Comparison of ENCODE assay signal across 13 cellular contexts in genomic region chr4:145920205-145920604, GRCh38. TPM values are rescaled to one million over a fixed set of nuclear protein-coding genes. Genes with fewer than 3 reads are reported as not detected.
DNase-seq lines count a peak whose midpoint lies in the region; ATAC-seq and TF ChIP-seq lines count a peak whose summit lies in the region.
"Had no signal": no experiment of that assay in that cellular context is flagged by ENCODE, and none has a peak within 500 bp of the region (broad histone marks: within the 10 kb centered on the region; RNA-seq: fewer than 3 reads in every experiment).

No MANE protein-coding gene starts in this region.

- intact Hi-C loops in psoas muscle (cut with DNase I) (no loop called here), natural killer cell (cut with micrococcal nuclease) (no loop called here)

- no peak overlapping the region for H3K4me3 Mint-ChIP-seq in natural killer cell
- H3K4me3 Mint-ChIP-seq: stimulated activated naive CD8-positive, alpha-beta T cell treated with anti-CD3 and anti-CD28 coated beads, Interleukin-15, amount 100 ng/mL, for 72 hours had no signal

- TF ChIP-seq CTCF in BJ (IDR thresholded peaks at IDR 0.05; ENCODE audit: insufficient read depth, low read depth, low read length) (no peak), fibroblast of pulmonary artery (IDR thresholded peaks at IDR 0.05; ENCODE audit: low read length, missing control alignments) (no peak), psoas muscle (IDR thresholded peaks at IDR 0.05) (no peak), natural killer cell (IDR thresholded peaks at IDR 0.05) (no peak)

- no peaks in the 10 kb centered on the region for H3K36me3 Mint-ChIP-seq in natural killer cell

- POLR2A ChIA-PET in BJ (lab: Charles Lee) = no interaction called here

- no peaks in the 10 kb centered on the region for H3K27me3 Mint-ChIP-seq in natural killer cell (ENCODE audit: low read depth in 2 of 2)
- H3K27me3 Mint-ChIP-seq: stimulated activated naive CD8-positive, alpha-beta T cell treated with anti-CD3 and anti-CD28 coated beads, Interleukin-15, amount 100 ng/mL, for 72 hours had no signal

- no peaks in the 10 kb centered on the region for H3K27me3 ChIP-seq in BJ (ENCODE audit: control insufficient read depth, insufficient read depth, low read length)
- no peaks in the 10 kb centered on the region for H3K27me3 ChIP-seq in psoas muscle (ENCODE audit: insufficient read depth in 3 of 3, low read length in 2 of 3)

- WGBS in psoas muscle, 3 donors = 42 to 59% (median 52%) methylated on average over 8 of the region's 8 CpGs

- no peaks in the 10 kb centered on the region for H3K9me3 Mint-ChIP-seq in natural killer cell

- H3K27ac ChIP-seq in psoas muscle = peak overlapping the region; percentile 51

- H3K4me1 ChIP-seq in psoas muscle = peaks cover 17% of the 10 kb centered on the region

- H3K36me3 ChIP-seq in BJ (ENCODE audit: control insufficient read depth, insufficient read depth, low read length) (no peaks in the 10 kb centered on the region), psoas muscle (ENCODE audit: insufficient read depth in 1 of 2, low read depth in 1 of 2) (no peaks in the 10 kb centered on the region)

- DNase-seq in BJ (ENCODE audit: low read depth) = peak; percentile 81
- peak; percentile 94 for DNase-seq in fibroblast of pulmonary artery (ENCODE audit: low read depth)
- DNase-seq in psoas muscle = no peak
- no peak for DNase-seq in NCI-H2196 (lab: John Stamatoyannopoulos, UW; ENCODE audit: unreplicated experiment)
- no peak for DNase-seq in activated naive CD4-positive, alpha-beta T cell (lab: John Stamatoyannopoulos, UW)
- DNase-seq in natural killer cell = no peak
- DNase-seq: activated CD4-positive, CD25-positive, alpha-beta regulatory T cell; midbrain; NCI-H1436; PC-3; stimulated activated naive CD8-positive, alpha-beta T cell treated with anti-CD3 and anti-CD28 coated beads, Interleukin-15, amount 100 ng/mL, for 72 hours had no signal

- peaks cover 37 to 51% of the 10 kb centered on the region in 2 donors for H3K4me1 Mint-ChIP-seq in natural killer cell

- ATAC-seq in SK-N-SH treated with all-trans-retinoic acid at 6 μM for 48 hours = peak; percentile 96
- peak; percentile 80 to 91 (median 85) for ATAC-seq in psoas muscle
- no peak for ATAC-seq in HG03159 (IDR thresholded peaks at IDR 0.05; ENCODE audit: unreplicated experiment)
- ATAC-seq in natural killer cell = no peak
- ATAC-seq: PC-3; stimulated activated naive CD8-positive, alpha-beta T cell treated with anti-CD3 and anti-CD28 coated beads, Interleukin-15, amount 100 ng/mL, for 72 hours had no signal

- no peak overlapping the region for H3K27ac Mint-ChIP-seq in natural killer cell

- H3K4me3 ChIP-seq in BJ (ENCODE audit: low read depth, low read length) (no peak overlapping the region), fibroblast of pulmonary artery (replicated peaks; ENCODE audit: low read depth, low read length) (no peak overlapping the region), psoas muscle (peak overlapping the region; percentile 26)

- CTCF ChIA-PET in BJ (lab: Yijun Ruan, JAX) = interaction anchor here (1.1 to 1.5 kb wide), 2 partner anchors 9 to 10 kb away, joined by 3 to 4 read pairs; no protein-coding TSS in a partner anchor

- no peaks in the 10 kb centered on the region for H3K9me3 ChIP-seq in psoas muscle

TF ChIP-seq in SK-N-SH treated with all-trans-retinoic acid at 6 μM for 48 hours, 23 proteins besides CTCF, POLR2A, EP300 and RAD21:
- TF ChIP-seq SNAI2 (CRISPR knock-in tag; IDR thresholded peaks at IDR 0.05) (no peak), ZNF70 (CRISPR knock-in tag; IDR thresholded peaks at IDR 0.05) (no peak), ZFP3 (CRISPR knock-in tag; IDR thresholded peaks at IDR 0.05) (no peak), RARB (CRISPR knock-in tag; IDR thresholded peaks at IDR 0.05) (no peak), ZFP30 (CRISPR knock-in tag; IDR thresholded peaks at IDR 0.05) (no peak), TOX (CRISPR knock-in tag; IDR thresholded peaks at IDR 0.05; ENCODE audit: borderline replicate concordance) (no peak)

RNA-seq across cellular contexts. Expression of gene ZNF827, which starts 18.4 kb away (rescaled TPM):
- 10.5 and 15.1 TPM in 2 replicates for polyA plus RNA-seq in BJ (2011; rRNA removed)
- 26.6 and 30.5 TPM in 2 replicates for polyA minus RNA-seq in BJ (2011; rRNA and poly(A)+ RNA removed)
- 10 to 100 TPM in 3 of 4 donors, 1 to 10 TPM in 1; 7.3 to 15.2 (median 13.3) TPM for total RNA-seq in psoas muscle
- 1 to 10 TPM; 1.7 to 3.1 (median 2.6) TPM for polyA plus RNA-seq in psoas muscle
- 10 to 100 TPM; 25.8 to 35.5 (median 32.9) TPM for total RNA-seq in natural killer cell

Comparison
In these comparisons a context has a peak if more than half of its experiments do, and no peak if none do; other contexts are left out.
1. DNase-seq: peak in BJ (single experiment) and fibroblast of pulmonary artery (single experiment); none in psoas muscle (0 of 2), NCI-H2196 (single experiment), activated naive CD4-positive, alpha-beta T cell (0 of 4) and natural killer cell (single experiment).
2. ATAC-seq: peak in SK-N-SH treated with all-trans-retinoic acid at 6 μM for 48 hours (single experiment) and psoas muscle (4 of 4); none in HG03159 (single experiment) and natural killer cell (0 of 3).